Comparison of ENCODE assay signal across 22 cellular contexts in the genomic region with DNA sequence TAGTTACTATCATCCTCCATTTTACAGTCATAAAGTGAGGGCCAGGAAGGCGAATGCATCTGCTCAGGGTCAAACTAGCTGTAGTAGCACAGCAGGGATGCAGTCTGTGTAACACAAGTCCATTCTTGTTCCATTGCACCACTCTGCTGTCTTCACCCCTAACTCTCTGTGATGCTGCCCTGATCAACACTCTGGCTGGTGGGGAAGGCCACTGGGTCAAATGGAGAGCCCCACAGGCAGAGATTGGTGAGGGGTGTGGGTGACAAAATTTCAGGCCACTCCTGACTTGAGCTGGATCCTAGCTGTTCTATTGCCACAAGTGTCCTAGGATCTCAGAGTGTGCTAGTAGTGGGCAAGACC.
DNase-seq lines count a peak whose midpoint lies in the region; ATAC-seq and TF ChIP-seq lines count a peak whose summit lies in the region.
"Had no signal": no experiment of that assay in that cellular context is flagged by ENCODE, and none has a peak within 500 bp of the region (broad histone marks: within the 10 kb centered on the region; RNA-seq: fewer than 3 reads in every experiment).

No MANE protein-coding gene starts in this region.

- peak; percentile 26 for ATAC-seq in HG03342 (IDR thresholded peaks at IDR 0.05; ENCODE audit: unreplicated experiment)
- no peak for ATAC-seq in GM18498 (IDR thresholded peaks at IDR 0.05; ENCODE audit: unreplicated experiment)
- no peak for ATAC-seq in CD4-positive, alpha-beta T cell (ENCODE audit: poor library complexity)
- ATAC-seq: K562; stimulated activated effector memory CD8-positive, alpha-beta T cell treated with anti-CD3 and anti-CD28 coated beads, Interleukin-12 subunit alpha, Interleukin-12 subunit beta, amount 100 ng/mL, for 72 hours had no signal

- peak; percentile 33 for DNase-seq in mammary epithelial cell
- no peak for DNase-seq in MCF 10A (ENCODE audit: unreplicated experiment)
- DNase-seq in epithelial cell of esophagus (ENCODE audit: low read depth) = peak; percentile 41
- no peak for DNase-seq in DMS153 treated with DMSO at 0.1 percent for 48 hours (lab: John Stamatoyannopoulos, UW; ENCODE audit: unreplicated experiment)
- no peak for DNase-seq in globus pallidus (ENCODE audit: low spot score)
- no peak for DNase-seq in CD4-positive, alpha-beta T cell
- DNase-seq: activated naive CD8-positive, alpha-beta T cell treated with anti-CD3 and anti-CD28 coated beads, Interleukin-2, amount 10 ng/mL, durations not matched to agents 7 days and 5 days; esophagus squamous epithelium; immature natural killer cell; NCI-H2081; NCI-H510A treated with DMSO at 0.1 percent for 48 hours; nucleus accumbens; SHP77 treated with DMSO at 0.1 percent for 48 hours; stimulated activated CD4-positive, alpha-beta T cell treated with anti-CD3 and anti-CD28 coated beads, Interleukin-15, amount 100 ng/mL, for 24 hours; T-helper 2 cell had no signal

- no peak overlapping the region for H3K4me2 ChIP-seq in mammary epithelial cell (ENCODE audit: insufficient read depth, low read depth, low read length)

- TF ChIP-seq CTCF in mammary epithelial cell (conservative IDR thresholded peaks at IDR 0.05 in 1 of 2, IDR thresholded peaks at IDR 0.05 in 1 of 2; ENCODE audit: extremely low read depth in 1 of 2, insufficient read depth in 1 of 2, low read depth in 1 of 2, low read length in 2 of 2) = no peak
- no peak for TF ChIP-seq CTCF in MCF 10A (IDR thresholded peaks at IDR 0.05; ENCODE audit: unreplicated experiment)
- TF ChIP-seq CTCF in epithelial cell of esophagus (IDR thresholded peaks at IDR 0.05; ENCODE audit: insufficient read depth, low read depth, low read length, missing control alignments) = no peak
- TF ChIP-seq CTCF in CD4-positive, alpha-beta T cell (IDR thresholded peaks at IDR 0.05) = no peak

- H3K9ac ChIP-seq in mammary epithelial cell (ENCODE audit: insufficient read depth, low read length) = peak overlapping the region; percentile 72

- H3K36me3 ChIP-seq in mammary epithelial cell (ENCODE audit: insufficient read depth, low read length) = no peaks in the 10 kb centered on the region
- H3K36me3 ChIP-seq: esophagus squamous epithelium, right atrium auricular region, thoracic aorta had no signal

- WGBS in mammary epithelial cell (ENCODE audit: low coverage, missing lambda C conversion rate) = 75% methylated on average over 1 of the region's 1 CpG

- no peak overlapping the region for H2AFZ ChIP-seq in mammary epithelial cell (ENCODE audit: low read depth, low read length)

- intact Hi-C loops in mammary epithelial cell (cut with micrococcal nuclease) = loop anchor here (2.0 kb wide), 1 partner anchor 122 kb away; no protein-coding TSS in a partner anchor
- intact Hi-C loops in MCF 10A (cut with micrococcal nuclease) = loop anchor here (5.0 kb wide), 1 partner anchor 91 kb away; no protein-coding TSS in a partner anchor
- intact Hi-C loops in CD4-positive, alpha-beta T cell (cut with DNase I, micrococcal nuclease) = no loop called here

- H3K9me3 ChIP-seq in mammary epithelial cell (replicated peaks; ENCODE audit: insufficient read depth, low read length) = no peaks in the 10 kb centered on the region
- no peaks in the 10 kb centered on the region for H3K9me3 ChIP-seq in CD4-positive, alpha-beta T cell (ENCODE audit: control insufficient read depth, low read length)
- H3K9me3 ChIP-seq: esophagus squamous epithelium, right atrium auricular region, thoracic aorta had no signal

- H3K27me3 Mint-ChIP-seq in MCF 10A (ENCODE audit: insufficient read depth, unreplicated experiment) = peaks cover 52% of the 10 kb centered on the region
- H3K27me3 Mint-ChIP-seq in CD4-positive, alpha-beta T cell = no peaks in the 10 kb centered on the region
- H3K27me3 Mint-ChIP-seq: activated naive CD8-positive, alpha-beta T cell treated with anti-CD3 and anti-CD28 coated beads, Interleukin-2, amount 10 ng/mL, durations not matched to agents 7 days and 5 days had no signal

- dilution Hi-C loops in mammary epithelial cell (cut with HindIII; ENCODE audit: low sequenced_read_pairs) = no loop called here

- H4K20me1 ChIP-seq in mammary epithelial cell (ENCODE audit: insufficient read depth, low read length) = no peaks in the 10 kb centered on the region

- peak overlapping the region; percentile 96 for H3K27ac ChIP-seq in mammary epithelial cell (ENCODE audit: insufficient read depth, low read depth, low read length)
- H3K27ac ChIP-seq in CD4-positive, alpha-beta T cell (ENCODE audit: low read depth, low read length) = no peak overlapping the region
- H3K27ac ChIP-seq: C4-2B, right atrium auricular region, thoracic aorta had no signal

- in situ Hi-C loops in mammary epithelial cell (cut with MboI; ENCODE audit: low sequenced_read_pairs in 2 of 2) = loop anchor here (5.0 to 10.0 kb wide), 3 partner anchors 96 to 196 kb away; no protein-coding TSS in a partner anchor

- no peak overlapping the region for H3K27ac Mint-ChIP-seq in MCF 10A (ENCODE audit: low read depth, unreplicated experiment)
- H3K27ac Mint-ChIP-seq in CD4-positive, alpha-beta T cell = no peak overlapping the region
- H3K27ac Mint-ChIP-seq: activated naive CD8-positive, alpha-beta T cell treated with anti-CD3 and anti-CD28 coated beads, Interleukin-2, amount 10 ng/mL, durations not matched to agents 7 days and 5 days; immature natural killer cell; stimulated activated effector memory CD8-positive, alpha-beta T cell treated with anti-CD3 and anti-CD28 coated beads, Interleukin-12 subunit alpha, Interleukin-12 subunit beta, amount 100 ng/mL, for 72 hours had no signal

- CTCF ChIA-PET in mammary epithelial cell (lab: Charles Lee; ENCODE audit: low non-redundant PET) = interaction anchor here (0.7 to 1.6 kb wide), 2 partner anchors 184 to 200 kb away, joined by 3 to 4 read pairs; no protein-coding TSS in a partner anchor
- CTCF ChIA-PET in MCF 10A (lab: Yijun Ruan, JAX) = interaction anchor here (1.2 to 2.0 kb wide), 3 partner anchors 193 to 201 kb away, joined by 3 to 7 read pairs (median 6); a partner anchor contains a TSS
- CTCF ChIA-PET in CD4-positive, alpha-beta T cell (lab: Charles Lee) = no interaction called here

- no peaks in the 10 kb centered on the region for H3K9me3 Mint-ChIP-seq in MCF 10A (ENCODE audit: unreplicated experiment)
- H3K9me3 Mint-ChIP-seq in CD4-positive, alpha-beta T cell = no peaks in the 10 kb centered on the region
- H3K9me3 Mint-ChIP-seq: activated naive CD8-positive, alpha-beta T cell treated with anti-CD3 and anti-CD28 coated beads, Interleukin-2, amount 10 ng/mL, durations not matched to agents 7 days and 5 days; immature natural killer cell; stimulated activated effector memory CD8-positive, alpha-beta T cell treated with anti-CD3 and anti-CD28 coated beads, Interleukin-12 subunit alpha, Interleukin-12 subunit beta, amount 100 ng/mL, for 72 hours had no signal

- H3K27me3 ChIP-seq in mammary epithelial cell (ENCODE audit: insufficient read depth, low read length) = no peaks in the 10 kb centered on the region
- no peaks in the 10 kb centered on the region for H3K27me3 ChIP-seq in CD4-positive, alpha-beta T cell (ENCODE audit: control insufficient read depth, insufficient read depth, low read length)
- H3K27me3 ChIP-seq: esophagus squamous epithelium, right atrium auricular region had no signal

- POLR2A ChIA-PET in MCF 10A (lab: Yijun Ruan, JAX) = interaction anchor here (1.5 to 3.3 kb wide), 3 partner anchors 9 to 199 kb away, joined by 5 to 38 read pairs (median 13); a partner anchor contains a TSS
- POLR2A ChIA-PET in CD4-positive, alpha-beta T cell (lab: Charles Lee) = no interaction called here

- H3K4me3 ChIP-seq in mammary epithelial cell (replicated peaks in 1 of 3; ENCODE audit: insufficient read depth in 1 of 3, low read depth in 2 of 3, low read length in 3 of 3) (no peak overlapping the region), epithelial cell of esophagus (ENCODE audit: low read length) (no peak overlapping the region)
- H3K4me3 ChIP-seq: esophagus squamous epithelium, K562, right atrium auricular region, thoracic aorta had no signal

- BruUV-seq in mammary epithelial cell (replicated peaks; lab: Mats Ljungman, UMichigan) (no TSS peak), MCF 10A (replicated peaks; lab: Mats Ljungman, UMichigan) (no TSS peak)

- H3K4me1 Mint-ChIP-seq in MCF 10A (ENCODE audit: insufficient read depth, unreplicated experiment) = peaks cover 28% of the 10 kb centered on the region
- no peaks in the 10 kb centered on the region for H3K4me1 Mint-ChIP-seq in CD4-positive, alpha-beta T cell (ENCODE audit: low read depth)
- H3K4me1 Mint-ChIP-seq: immature natural killer cell; stimulated activated effector memory CD8-positive, alpha-beta T cell treated with anti-CD3 and anti-CD28 coated beads, Interleukin-12 subunit alpha, Interleukin-12 subunit beta, amount 100 ng/mL, for 72 hours had no signal

- H3K4me1 ChIP-seq in mammary epithelial cell (ENCODE audit: insufficient read depth, low read length) = peaks cover 65% of the 10 kb centered on the region

- no peaks in the 10 kb centered on the region for H3K36me3 Mint-ChIP-seq in MCF 10A (ENCODE audit: insufficient read depth, unreplicated experiment)
- H3K36me3 Mint-ChIP-seq in CD4-positive, alpha-beta T cell (ENCODE audit: low read depth) = no peaks in the 10 kb centered on the region
- H3K36me3 Mint-ChIP-seq: activated naive CD8-positive, alpha-beta T cell treated with anti-CD3 and anti-CD28 coated beads, Interleukin-2, amount 10 ng/mL, durations not matched to agents 7 days and 5 days; immature natural killer cell; stimulated activated effector memory CD8-positive, alpha-beta T cell treated with anti-CD3 and anti-CD28 coated beads, Interleukin-12 subunit alpha, Interleukin-12 subunit beta, amount 100 ng/mL, for 72 hours had no signal

- no peaks in the 10 kb centered on the region for H3K79me2 ChIP-seq in mammary epithelial cell (ENCODE audit: insufficient read depth, low read length)

- no peak overlapping the region for H3K4me3 Mint-ChIP-seq in MCF 10A (ENCODE audit: unreplicated experiment)
- no peak overlapping the region for H3K4me3 Mint-ChIP-seq in CD4-positive, alpha-beta T cell
- H3K4me3 Mint-ChIP-seq: activated naive CD8-positive, alpha-beta T cell treated with anti-CD3 and anti-CD28 coated beads, Interleukin-2, amount 10 ng/mL, durations not matched to agents 7 days and 5 days; immature natural killer cell; stimulated activated effector memory CD8-positive, alpha-beta T cell treated with anti-CD3 and anti-CD28 coated beads, Interleukin-12 subunit alpha, Interleukin-12 subunit beta, amount 100 ng/mL, for 72 hours had no signal

Comparison
In these comparisons a context has a peak if more than half of its experiments do, and no peak if none do; other contexts are left out.
1. DNase-seq: peak in mammary epithelial cell (single experiment) and epithelial cell of esophagus (single experiment); none in MCF 10A (single experiment), DMS153 treated with DMSO at 0.1 percent for 48 hours (single experiment), globus pallidus (single experiment) and CD4-positive, alpha-beta T cell (0 of 10).
2. intact Hi-C loops: an anchor here in mammary epithelial cell (2.0 kb wide) and MCF 10A (5.0 kb wide); none called in CD4-positive, alpha-beta T cell.